ENCODE assay signal across 1 cellular context in the genomic region with DNA sequence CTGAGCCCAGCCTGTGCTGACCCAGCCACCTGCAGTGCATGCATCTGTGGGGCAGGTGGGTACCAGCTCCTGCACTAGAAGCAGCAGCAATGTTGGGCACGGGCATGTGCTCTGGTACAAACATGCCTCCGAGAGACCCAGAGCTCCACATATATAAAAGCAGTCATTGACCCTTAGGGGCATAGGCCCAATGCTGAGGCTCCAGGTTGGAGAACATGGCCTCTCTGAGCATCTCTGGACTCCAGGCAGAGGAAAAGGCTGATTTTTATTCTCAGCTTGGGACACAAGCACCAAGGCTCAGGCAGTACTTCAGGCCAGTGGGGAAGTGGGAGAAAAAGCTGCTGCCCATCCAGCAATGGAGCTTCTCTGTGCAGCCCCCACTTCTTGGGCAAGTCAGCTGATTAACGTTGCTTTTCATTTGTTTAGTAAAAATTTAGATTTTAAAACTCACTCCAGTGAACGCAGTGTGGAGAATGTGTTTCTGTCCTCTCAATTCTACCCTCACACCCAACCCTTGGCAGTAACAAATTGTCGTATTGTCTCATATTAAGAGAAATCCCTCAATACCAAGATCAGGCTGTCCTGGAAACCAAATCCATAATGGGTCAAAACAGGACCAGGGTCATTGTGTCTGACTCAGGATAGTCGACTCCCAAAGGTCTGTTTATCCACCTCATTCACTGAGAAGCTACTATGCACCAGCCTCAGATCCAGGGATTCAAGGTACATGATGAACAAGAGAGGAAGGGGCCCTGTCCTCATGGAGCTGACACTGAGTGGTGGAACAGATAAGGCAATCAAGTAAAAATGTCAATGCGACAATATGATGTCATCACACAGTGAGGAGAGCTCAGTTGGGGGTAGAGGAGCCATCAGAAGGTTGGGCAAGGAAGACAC.
TF ChIP-seq lines count a peak whose summit lies in the region.

No MANE protein-coding gene starts in this region.

TF ChIP-seq in HepG2, 621 proteins besides CTCF, POLR2A, EP300 and RAD21:
- peak; percentile 44; the same call in 1 of the 2 replicates for TF ChIP-seq CREB1 (IDR thresholded peaks at IDR 0.05)
- no peak for TF ChIP-seq CREB1 (CRISPR knock-in tag; IDR thresholded peaks at IDR 0.05)
- TF ChIP-seq, protein P1, sequence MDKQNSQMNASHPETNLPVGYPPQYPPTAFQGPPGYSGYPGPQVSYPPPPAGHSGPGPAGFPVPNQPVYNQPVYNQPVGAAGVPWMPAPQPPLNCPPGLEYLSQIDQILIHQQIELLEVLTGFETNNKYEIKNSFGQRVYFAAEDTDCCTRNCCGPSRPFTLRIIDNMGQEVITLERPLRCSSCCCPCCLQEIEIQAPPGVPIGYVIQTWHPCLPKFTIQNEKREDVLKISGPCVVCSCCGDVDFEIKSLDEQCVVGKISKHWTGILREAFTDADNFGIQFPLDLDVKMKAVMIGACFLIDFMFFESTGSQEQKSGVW (CRISPR knock-in tag; IDR thresholded peaks at IDR 0.05; ENCODE audit: borderline replicate concordance): no peak
- TF ChIP-seq ATF7 (IDR thresholded peaks at IDR 0.05): peak; percentile 83
- no peak for TF ChIP-seq ATF7 (CRISPR knock-in tag; IDR thresholded peaks at IDR 0.05)
